In the genomic region with DNA sequence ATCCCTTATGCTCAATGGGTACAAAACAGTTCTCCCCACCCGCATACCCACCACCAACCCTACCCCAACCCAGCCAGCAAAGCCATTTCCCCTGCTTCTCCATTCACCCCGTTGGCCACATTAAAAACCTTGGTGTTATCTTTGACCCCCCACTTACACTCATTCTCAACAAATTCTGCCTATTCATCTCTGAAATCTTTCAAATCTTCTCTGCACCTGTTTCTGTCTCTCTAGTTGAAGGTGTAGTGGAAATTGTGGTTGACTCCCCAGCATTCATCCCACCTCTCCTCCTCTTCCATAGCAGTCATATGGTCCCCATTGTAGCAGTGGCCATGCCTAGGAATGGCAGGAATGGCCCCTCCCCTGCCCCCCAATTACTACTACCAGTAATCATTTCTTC, we compare ENCODE assay signal across 19 cellular contexts. TPM values are rescaled to one million over a fixed set of nuclear protein-coding genes. Genes with fewer than 3 reads are reported as not detected.
DNase-seq lines count a peak whose midpoint lies in the region; ATAC-seq and TF ChIP-seq lines count a peak whose summit lies in the region.
"Had no signal": no experiment of that assay in that cellular context is flagged by ENCODE, and none has a peak within 500 bp of the region (broad histone marks: within the 10 kb centered on the region; RNA-seq: fewer than 3 reads in every experiment).

No MANE protein-coding gene starts in this region.

- H3K9me3 ChIP-seq in OCI-LY3 (ENCODE audit: insufficient read depth, low read length) (0 out of 2 replicates have a peak, but pooled peaks cover 6% of the 10 kb centered on the region), hepatocyte (ENCODE audit: low read depth) (no peaks in the 10 kb centered on the region)

- no peaks in the 10 kb centered on the region for H3K9me2 ChIP-seq in hepatocyte (replicated peaks; ENCODE audit: insufficient read depth)

- H3K27ac ChIP-seq in OCI-LY3 (ENCODE audit: low read length) (no peak overlapping the region), hepatocyte (peak overlapping the region; percentile 4)
- H3K27ac ChIP-seq: BLaER1 had no signal

- H3K4me3 ChIP-seq in OCI-LY3 (ENCODE audit: low read length) (peak overlapping the region; percentile 52), hepatocyte (no peak overlapping the region)
- H3K4me3 ChIP-seq: BLaER1 had no signal

- TF ChIP-seq CTCF in OCI-LY3 (IDR thresholded peaks at IDR 0.05; ENCODE audit: low read depth, low read length) (no peak), hepatocyte (IDR thresholded peaks at IDR 0.05; ENCODE audit: poor library complexity) (no peak)

- H3K4me1 ChIP-seq in OCI-LY3 (ENCODE audit: low read length) (peaks cover 17% of the 10 kb centered on the region), hepatocyte (ENCODE audit: insufficient read depth) (no peaks in the 10 kb centered on the region)

- H3K9ac ChIP-seq in OCI-LY3 (ENCODE audit: low read length) = peak overlapping the region; percentile 4; the same call in 1 of the 2 replicates
- H3K9ac ChIP-seq: BLaER1 had no signal

- DNase-seq in activated CD8-positive, alpha-beta memory T cell treated with anti-CD3 and anti-CD28 coated beads, Interleukin-2, amount 10 ng/mL, durations not matched to agents 7 days and 5 days = no peak
- no peak for DNase-seq in activated CD8-positive, alpha-beta memory T cell treated with anti-CD3 and anti-CD28 coated beads, Interleukin-2, amount 50 U/mL, for 4 hours
- no peak for DNase-seq in hepatocyte (ENCODE audit: low spot score)
- no peak for DNase-seq in cerebellum (ENCODE audit: low spot score)
- DNase-seq in NCI-H1105 (lab: John Stamatoyannopoulos, UW) = no peak
- DNase-seq: activated gamma-delta T cell; endodermal cell; NCI-H1048; NCI-H2029; NCI-H226; NCI-H82; right cardiac atrium; Right ventricle myocardium superior; stimulated activated CD4-positive, alpha-beta T cell treated with anti-CD3 and anti-CD28 coated beads, Interleukin-12 subunit alpha, Interleukin-12 subunit beta, amount 100 ng/mL, for 4 hours; SW 1271 had no signal

- H3K4me3 Mint-ChIP-seq in activated CD8-positive, alpha-beta memory T cell treated with anti-CD3 and anti-CD28 coated beads, Interleukin-2, amount 10 ng/mL, durations not matched to agents 7 days and 5 days = peak overlapping the region; percentile 14
- H3K4me3 Mint-ChIP-seq: endodermal cell had no signal

- WGBS in hepatocyte (ENCODE audit: low lambda C conversion rate, missing lambda C conversion rate) = 90% methylated on average over 2 of the region's 2 CpGs

- no peaks in the 10 kb centered on the region for H3K9me3 Mint-ChIP-seq in activated CD8-positive, alpha-beta memory T cell treated with anti-CD3 and anti-CD28 coated beads, Interleukin-2, amount 10 ng/mL, durations not matched to agents 7 days and 5 days (ENCODE audit: low read depth)

- peak overlapping the region; percentile 67 for H3K4me2 ChIP-seq in OCI-LY3 (ENCODE audit: low read length)
- H3K4me2 ChIP-seq in hepatocyte = no peak overlapping the region
- H3K4me2 ChIP-seq: BLaER1 had no signal

- peaks cover 13% of the 10 kb centered on the region for H3K36me3 Mint-ChIP-seq in activated CD8-positive, alpha-beta memory T cell treated with anti-CD3 and anti-CD28 coated beads, Interleukin-2, amount 10 ng/mL, durations not matched to agents 7 days and 5 days

- peaks cover 23% of the 10 kb centered on the region for H3K4me1 Mint-ChIP-seq in activated CD8-positive, alpha-beta memory T cell treated with anti-CD3 and anti-CD28 coated beads, Interleukin-2, amount 10 ng/mL, durations not matched to agents 7 days and 5 days

- H4K20me1 ChIP-seq in OCI-LY3 (ENCODE audit: insufficient read depth, low read length) = no peaks in the 10 kb centered on the region
- H4K20me1 ChIP-seq in hepatocyte (ENCODE audit: insufficient read depth, poor library complexity, severe bottlenecking) = no peaks in the 10 kb centered on the region
- H4K20me1 ChIP-seq: BLaER1 had no signal

- H3K27me3 ChIP-seq in OCI-LY3 (ENCODE audit: low read depth, low read length) (no peaks in the 10 kb centered on the region), hepatocyte (no peaks in the 10 kb centered on the region)
- H3K27me3 ChIP-seq: BLaER1 had no signal

- CTCF ChIA-PET in activated CD8-positive, alpha-beta memory T cell treated with anti-CD3 and anti-CD28 coated beads, Interleukin-2, amount 10 ng/mL, durations not matched to agents 7 days and 5 days (lab: Charles Lee) = interaction anchor here (0.9 to 1.2 kb wide), 2 partner anchors 25 to 43 kb away, joined by 3 to 5 read pairs; no protein-coding TSS in a partner anchor

- H3K27me3 Mint-ChIP-seq in activated CD8-positive, alpha-beta memory T cell treated with anti-CD3 and anti-CD28 coated beads, Interleukin-2, amount 10 ng/mL, durations not matched to agents 7 days and 5 days = no peaks in the 10 kb centered on the region

- H2AFZ ChIP-seq in OCI-LY3 (ENCODE audit: low read depth, low read length) = no peak overlapping the region
- no peak overlapping the region for H2AFZ ChIP-seq in hepatocyte

- ATAC-seq in activated CD8-positive, alpha-beta memory T cell treated with anti-CD3 and anti-CD28 coated beads, Interleukin-2, amount 10 ng/mL, durations not matched to agents 7 days and 5 days = peak; percentile 38
- peak; percentile 17 for ATAC-seq in GM18502 (IDR thresholded peaks at IDR 0.05; ENCODE audit: poor library complexity, unreplicated experiment)
- no peak for ATAC-seq in HG02678 (IDR thresholded peaks at IDR 0.05; ENCODE audit: unreplicated experiment)
- ATAC-seq: right cardiac atrium had no signal

- H3K79me2 ChIP-seq in OCI-LY3 (ENCODE audit: low read length) (no peaks in the 10 kb centered on the region), hepatocyte (no peaks in the 10 kb centered on the region)

- H3K27ac Mint-ChIP-seq in activated CD8-positive, alpha-beta memory T cell treated with anti-CD3 and anti-CD28 coated beads, Interleukin-2, amount 10 ng/mL, durations not matched to agents 7 days and 5 days = peak overlapping the region; percentile 54
- H3K27ac Mint-ChIP-seq: endodermal cell had no signal

- H3K36me3 ChIP-seq in OCI-LY3 (replicated peaks; ENCODE audit: low read depth, low read length) (peaks cover 14% of the 10 kb centered on the region), hepatocyte (replicated peaks; ENCODE audit: insufficient read depth, low read depth) (no peaks in the 10 kb centered on the region)

RNA-seq across cellular contexts. Expression of gene TET3, which starts 20.5 kb away (rescaled TPM):
- 10 to 100 TPM; 12.7 to 13.7 TPM for total RNA-seq in activated CD8-positive, alpha-beta memory T cell treated with anti-CD3 and anti-CD28 coated beads, Interleukin-2, amount 10 ng/mL, durations not matched to agents 7 days and 5 days
- total RNA-seq in hepatocyte (11.5 and 14.5 TPM in 2 replicates), cerebellum (22.0 TPM)
- polyA plus RNA-seq in hepatocyte = 3.6 TPM in 2 replicates

RNA-seq across cellular contexts. Expression of gene DGUOK, which starts 37.5 kb away (rescaled TPM):
- 10 to 100 TPM; 65.9 to 75.4 TPM for total RNA-seq in activated CD8-positive, alpha-beta memory T cell treated with anti-CD3 and anti-CD28 coated beads, Interleukin-2, amount 10 ng/mL, durations not matched to agents 7 days and 5 days
- total RNA-seq in hepatocyte (68.0 and 75.8 TPM in 2 replicates), cerebellum (39.7 TPM)
- polyA plus RNA-seq in hepatocyte = 111 and 116 TPM in 2 replicates
